In the genomic region with DNA sequence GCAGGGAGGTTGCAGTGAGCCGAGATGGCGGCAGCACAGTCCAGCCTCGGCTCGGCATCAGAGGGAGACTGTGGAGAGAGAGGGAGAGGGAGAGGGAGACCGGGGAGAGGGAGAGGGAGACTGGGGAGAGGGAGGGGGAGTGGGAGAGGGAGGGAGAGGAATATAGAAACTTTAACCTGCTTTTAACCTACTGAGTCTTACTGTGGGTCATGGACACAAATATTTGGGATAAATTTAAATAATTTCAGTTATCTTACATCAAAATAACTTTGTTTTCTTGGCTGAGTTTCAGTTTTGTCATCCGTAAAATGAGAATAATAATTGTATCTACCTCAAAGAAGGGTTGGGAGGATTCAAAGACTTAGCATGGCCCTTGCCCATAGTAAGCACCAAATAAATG, we compare ENCODE assay signal across 8 cellular contexts.
"Had no signal": no experiment of that assay in that cellular context is flagged by ENCODE, and none has a peak within 500 bp of the region (broad histone marks: within the 10 kb centered on the region; RNA-seq: fewer than 3 reads in every experiment).

No MANE protein-coding gene starts in this region.

- FAIRE-seq: G401.6, GM12878, GM12891, GM12892, GM18507, GM19239 had no signal

- ATAC-seq: GM12878 had no signal

- DNase-seq: GDM1, GF-D8 had no signal

- H3K4me3 ChIP-seq: GM12878 had no signal
